1 cellular context compared by ENCODE assay signal in genomic region chr1:9352364-9353140, GRCh38.
TF ChIP-seq lines count a peak whose summit lies in the region.

No MANE protein-coding gene starts in this region.

TF ChIP-seq in H1, 55 proteins besides CTCF, POLR2A, EP300 and RAD21:
- TF ChIP-seq CHD2 (IDR thresholded peaks at IDR 0.05; ENCODE audit: low read length) (no peak), NANOG (IDR thresholded peaks at IDR 0.05; ENCODE audit: insufficient read depth, low read depth, low read length, poor library complexity, severe bottlenecking) (no peak), POLR2AphosphoS5 (IDR thresholded peaks at IDR 0.05; ENCODE audit: low read depth, low read length) (no peak), POU5F1 (IDR thresholded peaks at IDR 0.05; ENCODE audit: low read depth, low read length) (no peak), RBBP5 (IDR thresholded peaks at IDR 0.05; ENCODE audit: borderline replicate concordance, low read depth, low read length) (no peak), TEAD4 (IDR thresholded peaks at IDR 0.05; ENCODE audit: low read depth, low read length) (no peak), BCL11A (IDR thresholded peaks at IDR 0.05; ENCODE audit: low read depth in 2 of 2, low read length in 2 of 2) (no peak), ASH2L (IDR thresholded peaks at IDR 0.05; ENCODE audit: low read length) (no peak), CHD1 (IDR thresholded peaks at IDR 0.05; ENCODE audit: low read depth, low read length) (no peak), KDM4A (IDR thresholded peaks at IDR 0.05; ENCODE audit: low read depth, low read length, severe bottlenecking) (no peak), BACH1 (IDR thresholded peaks at IDR 0.05; ENCODE audit: low read length) (no peak), FOSL1 (IDR thresholded peaks at IDR 0.05; ENCODE audit: insufficient read depth, low read depth, low read length) (no peak), SRF (IDR thresholded peaks at IDR 0.05; ENCODE audit: low read depth, low read length) (no peak), KDM1A (IDR thresholded peaks at IDR 0.05; ENCODE audit: borderline replicate concordance, low read length) (no peak), CEBPB (IDR thresholded peaks at IDR 0.05; ENCODE audit: low read depth, low read length) (no peak)
